In genomic region chr5:41347569-41347968, GRCh38 we compare ENCODE assay signal across 21 cellular contexts.
"Had no signal": no experiment of that assay in that cellular context is flagged by ENCODE, and none has a peak within 500 bp of the region (broad histone marks: within the 10 kb centered on the region; RNA-seq: fewer than 3 reads in every experiment).

No MANE protein-coding gene starts in this region.

- ATAC-seq: left lung; psoas muscle; right cardiac atrium; stimulated activated naive CD8-positive, alpha-beta T cell treated with anti-CD3 and anti-CD28 coated beads, Interleukin-15, amount 100 ng/mL, for 72 hours had no signal

- H3K4me1 ChIP-seq: left lung, psoas muscle, suprapubic skin, transverse colon, uterus had no signal

- H3K4me3 ChIP-seq: left lung, ovary, psoas muscle, skin epidermis, suprapubic skin, transverse colon, uterus had no signal

- H3K27me3 ChIP-seq: left lung, ovary, suprapubic skin, transverse colon, uterus had no signal

- H3K27me3 Mint-ChIP-seq: activated naive CD8-positive, alpha-beta T cell treated with anti-CD3 and anti-CD28 coated beads for 36 hours; stimulated activated naive CD8-positive, alpha-beta T cell treated with anti-CD3 and anti-CD28 coated beads, Interleukin-15, amount 100 ng/mL, for 72 hours had no signal

- H3K9me3 ChIP-seq: left lung, ovary, psoas muscle, suprapubic skin, transverse colon, uterus had no signal

- H3K4me3 Mint-ChIP-seq: activated naive CD8-positive, alpha-beta T cell treated with anti-CD3 and anti-CD28 coated beads for 36 hours; neural crest cell; stimulated activated naive CD8-positive, alpha-beta T cell treated with anti-CD3 and anti-CD28 coated beads, Interleukin-15, amount 100 ng/mL, for 72 hours had no signal

- H3K9me3 Mint-ChIP-seq: activated naive CD8-positive, alpha-beta T cell treated with anti-CD3 and anti-CD28 coated beads for 36 hours; neural crest cell; stimulated activated naive CD8-positive, alpha-beta T cell treated with anti-CD3 and anti-CD28 coated beads, Interleukin-15, amount 100 ng/mL, for 72 hours had no signal

- H3K4me1 Mint-ChIP-seq: activated naive CD8-positive, alpha-beta T cell treated with anti-CD3 and anti-CD28 coated beads for 36 hours; neural crest cell; stimulated activated naive CD8-positive, alpha-beta T cell treated with anti-CD3 and anti-CD28 coated beads, Interleukin-15, amount 100 ng/mL, for 72 hours had no signal

- H3K27ac ChIP-seq: epithelial cell of prostate, left lung, ovary, psoas muscle, skin epidermis, suprapubic skin, transverse colon, uterus had no signal

- H3K27ac Mint-ChIP-seq: activated naive CD8-positive, alpha-beta T cell treated with anti-CD3 and anti-CD28 coated beads for 36 hours; stimulated activated naive CD8-positive, alpha-beta T cell treated with anti-CD3 and anti-CD28 coated beads, Interleukin-15, amount 100 ng/mL, for 72 hours had no signal

- H3K36me3 ChIP-seq: left lung, ovary, suprapubic skin, transverse colon, uterus had no signal

- DNase-seq: activated CD4-positive, alpha-beta T cell treated with anti-CD3 and anti-CD28 coated beads, Interleukin-2, amount 50 U/mL, for 48 hours; activated gamma-delta T cell treated with Interleukin-2 at 50 U/mL for 16 hours; activated naive CD8-positive, alpha-beta T cell treated with anti-CD3 and anti-CD28 coated beads for 36 hours; amniotic stem cell; foreskin melanocyte; glutamatergic neuron; left lung; mammary epithelial cell; ovary; psoas muscle; right cardiac atrium; stimulated activated CD4-positive, alpha-beta T cell treated with anti-CD3 and anti-CD28 coated beads, Interleukin-15, amount 100 ng/mL, for 24 hours; stimulated activated CD4-positive, alpha-beta T cell treated with anti-CD3 and anti-CD28 coated beads, Interleukin-4, amount 100 ng/mL, for 1 hour; stimulated activated naive CD8-positive, alpha-beta T cell treated with anti-CD3 and anti-CD28 coated beads, Interleukin-15, amount 100 ng/mL, for 72 hours; T-helper 2 cell; transverse colon; uterus had no signal

- H3K36me3 Mint-ChIP-seq: activated naive CD8-positive, alpha-beta T cell treated with anti-CD3 and anti-CD28 coated beads for 36 hours had no signal
